Comparison of ENCODE assay signal across 41 cellular contexts in genomic region chr4:112559053-112559452, GRCh38. TPM values are rescaled to one million over a fixed set of nuclear protein-coding genes. Genes with fewer than 3 reads are reported as not detected.
"Had no signal": no experiment of that assay in that cellular context is flagged by ENCODE, and none has a peak within 500 bp of the region (broad histone marks: within the 10 kb centered on the region; RNA-seq: fewer than 3 reads in every experiment).

No MANE protein-coding gene starts in this region.

- H3K9me3 ChIP-seq: MG63 had no signal

- H3K36me3 ChIP-seq: MG63 had no signal

- H3K27me3 ChIP-seq: MG63 had no signal

- DNase-seq: Karpas-422, Kasumi-1, MG63, MM.1S, MV-4-11, NCI-H1048, NCI-H1092, NCI-H1092 treated with DMSO at 0.1 percent for 48 hours, NCI-H1105, NCI-H1105 treated with DMSO at 0.1 percent for 48 hours, NCI-H1417, NCI-H1417 treated with DMSO at 0.1 percent for 48 hours, NCI-H1436, NCI-H1436 treated with DMSO at 0.1 percent for 48 hours, NCI-H146, NCI-H1694, NCI-H1694 treated with DMSO at 0.1 percent for 48 hours, NCI-H187, NCI-H187 treated with DMSO at 0.1 percent for 48 hours, NCI-H1930, NCI-H2029, NCI-H2029 treated with DMSO at 0.1 percent for 48 hours, NCI-H2081, NCI-H2081 treated with DMSO at 0.1 percent for 48 hours, NCI-H2107, NCI-H2171, NCI-H2171 treated with DMSO at 0.1 percent for 48 hours, NCI-H2227 treated with DMSO at 0.1 percent for 48 hours, NCI-H226, NCI-H345, NCI-H446, NCI-H446 treated with DMSO at 0.1 percent for 48 hours, NCI-H510A, NCI-H510A treated with DMSO at 0.1 percent for 48 hours, NCI-H524, NCI-H524 treated with DMSO at 0.1 percent for 48 hours had no signal

- H3K4me3 ChIP-seq: MG63 had no signal

- H3K9ac ChIP-seq: KMS-11 had no signal

- H3K27ac ChIP-seq: KMS-11 had no signal

- H3K4me2 ChIP-seq: KMS-11 had no signal

RNA-seq across cellular contexts. Expression of gene NEUROG2, which starts 43.1 kb away (rescaled TPM):
- total RNA-seq: LHCN-M2, M059J, MCF 10A, NCI-H460 had no signal
